ENCODE assay signal across 1 cellular context in genomic region chr1:153783233-153784190, GRCh38.
TF ChIP-seq lines count a peak whose summit lies in the region.

No MANE protein-coding gene starts in this region.

TF ChIP-seq in K562, 482 proteins besides CTCF, POLR2A, EP300 and RAD21 (continued from another document and continues in another):
- TF ChIP-seq, protein P1, sequence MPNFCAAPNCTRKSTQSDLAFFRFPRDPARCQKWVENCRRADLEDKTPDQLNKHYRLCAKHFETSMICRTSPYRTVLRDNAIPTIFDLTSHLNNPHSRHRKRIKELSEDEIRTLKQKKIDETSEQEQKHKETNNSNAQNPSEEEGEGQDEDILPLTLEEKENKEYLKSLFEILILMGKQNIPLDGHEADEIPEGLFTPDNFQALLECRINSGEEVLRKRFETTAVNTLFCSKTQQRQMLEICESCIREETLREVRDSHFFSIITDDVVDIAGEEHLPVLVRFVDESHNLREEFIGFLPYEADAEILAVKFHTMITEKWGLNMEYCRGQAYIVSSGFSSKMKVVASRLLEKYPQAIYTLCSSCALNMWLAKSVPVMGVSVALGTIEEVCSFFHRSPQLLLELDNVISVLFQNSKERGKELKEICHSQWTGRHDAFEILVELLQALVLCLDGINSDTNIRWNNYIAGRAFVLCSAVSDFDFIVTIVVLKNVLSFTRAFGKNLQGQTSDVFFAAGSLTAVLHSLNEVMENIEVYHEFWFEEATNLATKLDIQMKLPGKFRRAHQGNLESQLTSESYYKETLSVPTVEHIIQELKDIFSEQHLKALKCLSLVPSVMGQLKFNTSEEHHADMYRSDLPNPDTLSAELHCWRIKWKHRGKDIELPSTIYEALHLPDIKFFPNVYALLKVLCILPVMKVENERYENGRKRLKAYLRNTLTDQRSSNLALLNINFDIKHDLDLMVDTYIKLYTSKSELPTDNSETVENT (CRISPR knock-in tag; IDR thresholded peaks at IDR 0.05): peak; percentile 92
- TF ChIP-seq ZNF212 (CRISPR knock-in tag; IDR thresholded peaks at IDR 0.05): no peak
- TF ChIP-seq RAD51 (IDR thresholded peaks at IDR 0.05; ENCODE audit: borderline replicate concordance, low read depth): no peak
- no peak for TF ChIP-seq ZBTB49 (CRISPR knock-in tag; IDR thresholded peaks at IDR 0.05; ENCODE audit: borderline replicate concordance)
- TF ChIP-seq CGGBP1 (CRISPR knock-in tag; IDR thresholded peaks at IDR 0.05): peak; percentile 38; the same call in 1 of the 2 replicates
- no peak for TF ChIP-seq BRF1 (IDR thresholded peaks at IDR 0.05; ENCODE audit: borderline replicate concordance, extremely low read depth, insufficient read length)
- peak; percentile 99 for TF ChIP-seq SUPT5H (IDR thresholded peaks at IDR 0.05)
- TF ChIP-seq ATF3 (IDR thresholded peaks at IDR 0.05): no peak
- TF ChIP-seq ATF3 (CRISPR knock-in tag; conservative IDR thresholded peaks at IDR 0.05): no peak; the same call in 1 of the 2 replicates
- peak; percentile 68 for TF ChIP-seq RNF2 (IDR thresholded peaks at IDR 0.05)
- TF ChIP-seq ZNF77 (CRISPR knock-in tag; IDR thresholded peaks at IDR 0.05): no peak
- TF ChIP-seq, protein P2, sequence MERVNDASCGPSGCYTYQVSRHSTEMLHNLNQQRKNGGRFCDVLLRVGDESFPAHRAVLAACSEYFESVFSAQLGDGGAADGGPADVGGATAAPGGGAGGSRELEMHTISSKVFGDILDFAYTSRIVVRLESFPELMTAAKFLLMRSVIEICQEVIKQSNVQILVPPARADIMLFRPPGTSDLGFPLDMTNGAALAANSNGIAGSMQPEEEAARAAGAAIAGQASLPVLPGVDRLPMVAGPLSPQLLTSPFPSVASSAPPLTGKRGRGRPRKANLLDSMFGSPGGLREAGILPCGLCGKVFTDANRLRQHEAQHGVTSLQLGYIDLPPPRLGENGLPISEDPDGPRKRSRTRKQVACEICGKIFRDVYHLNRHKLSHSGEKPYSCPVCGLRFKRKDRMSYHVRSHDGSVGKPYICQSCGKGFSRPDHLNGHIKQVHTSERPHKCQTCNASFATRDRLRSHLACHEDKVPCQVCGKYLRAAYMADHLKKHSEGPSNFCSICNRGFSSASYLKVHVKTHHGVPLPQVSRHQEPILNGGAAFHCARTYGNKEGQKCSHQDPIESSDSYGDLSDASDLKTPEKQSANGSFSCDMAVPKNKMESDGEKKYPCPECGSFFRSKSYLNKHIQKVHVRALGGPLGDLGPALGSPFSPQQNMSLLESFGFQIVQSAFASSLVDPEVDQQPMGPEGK (CRISPR knock-in tag; IDR thresholded peaks at IDR 0.05; ENCODE audit: borderline replicate concordance): no peak
- no peak for TF ChIP-seq MEF2D (tag; conservative IDR thresholded peaks at IDR 0.05; ENCODE audit: low read depth)
- TF ChIP-seq ZFP36 (IDR thresholded peaks at IDR 0.05; ENCODE audit: low read depth, low read length, partially characterized antibody): no peak
- no peak for TF ChIP-seq SMARCB1 (IDR thresholded peaks at IDR 0.05; ENCODE audit: insufficient read length, low read depth)
- peak; percentile 81 for TF ChIP-seq EGR1 (conservative IDR thresholded peaks at IDR 0.05)
- TF ChIP-seq FOXM1 (IDR thresholded peaks at IDR 0.05; ENCODE audit: low read depth): no peak
- TF ChIP-seq FOXM1 (CRISPR knock-in tag; IDR thresholded peaks at IDR 0.05; ENCODE audit: low read depth): no peak
- 0 out of 2 replicates have a peak, but pooled peaks have one; percentile 18 for TF ChIP-seq ZBTB17 (CRISPR knock-in tag; IDR thresholded peaks at IDR 0.05)
- TF ChIP-seq MBD2 (IDR thresholded peaks at IDR 0.05; ENCODE audit: borderline replicate concordance, low read depth): peak; percentile 80; the same call in 1 of the 2 replicates
- TF ChIP-seq TAF9B (IDR thresholded peaks at IDR 0.05; ENCODE audit: partially characterized antibody): no peak
- no peak for TF ChIP-seq ZNF197 (CRISPR knock-in tag; IDR thresholded peaks at IDR 0.05; ENCODE audit: low read depth)
- no peak for TF ChIP-seq ELF2 (CRISPR knock-in tag; IDR thresholded peaks at IDR 0.05)
- no peak for TF ChIP-seq RBM25 (IDR thresholded peaks at IDR 0.05; ENCODE audit: low read depth, low read length, severe bottlenecking)
- TF ChIP-seq SRSF9 (IDR thresholded peaks at IDR 0.05; ENCODE audit: borderline replicate concordance, low read depth, low read length): no peak
- TF ChIP-seq MLLT1 (IDR thresholded peaks at IDR 0.05): no peak
- TF ChIP-seq EHMT2 (IDR thresholded peaks at IDR 0.05): no peak
- TF ChIP-seq ZNF75A (CRISPR knock-in tag; IDR thresholded peaks at IDR 0.05): no peak
- TF ChIP-seq FOXP1 (CRISPR knock-in tag; IDR thresholded peaks at IDR 0.05): no peak
- TF ChIP-seq MTA3 (IDR thresholded peaks at IDR 0.05; ENCODE audit: borderline replicate concordance): peak; percentile 82; the same call in 1 of the 2 replicates
- no peak for TF ChIP-seq ZNF561 (CRISPR knock-in tag; conservative IDR thresholded peaks at IDR 0.05)
- TF ChIP-seq KLF13 (tag; IDR thresholded peaks at IDR 0.05; ENCODE audit: borderline replicate concordance, low read depth): no peak
- no peak for TF ChIP-seq NFXL1 (CRISPR knock-in tag; IDR thresholded peaks at IDR 0.05)
- TF ChIP-seq SIN3B (IDR thresholded peaks at IDR 0.05; ENCODE audit: low read depth): no peak; the same call in 1 of the 2 replicates
- TF ChIP-seq KDM4B (IDR thresholded peaks at IDR 0.05; ENCODE audit: borderline replicate concordance in 2 of 2, low read depth in 1 of 2): 0 out of 4 replicates have a peak, but pooled peaks of 1 of the 2 experiments have one; percentile 47
- peak; percentile 50; the same call in 1 of the 2 replicates for TF ChIP-seq ZNF12 (CRISPR knock-in tag; IDR thresholded peaks at IDR 0.05)
- no peak for TF ChIP-seq TSHZ1 (CRISPR knock-in tag; IDR thresholded peaks at IDR 0.05)
- TF ChIP-seq SRSF1 (IDR thresholded peaks at IDR 0.05; ENCODE audit: low read depth, low read length): no peak
- TF ChIP-seq KLF16 (IDR thresholded peaks at IDR 0.05): no peak
- no peak for TF ChIP-seq DLX4 (CRISPR knock-in tag; IDR thresholded peaks at IDR 0.05)
- TF ChIP-seq NFRKB (IDR thresholded peaks at IDR 0.05; ENCODE audit: low read depth): peak; percentile 40
- no peak for TF ChIP-seq NR2C1 (IDR thresholded peaks at IDR 0.05)
- no peak for TF ChIP-seq NR2C1 (tag; IDR thresholded peaks at IDR 0.05)
- TF ChIP-seq TOE1 (IDR thresholded peaks at IDR 0.05; ENCODE audit: borderline replicate concordance): peak; percentile 54; the same call in 1 of the 2 replicates
- TF ChIP-seq TOE1 (CRISPR knock-in tag; IDR thresholded peaks at IDR 0.05; ENCODE audit: borderline replicate concordance, low read depth): no peak
- 0 out of 2 replicates have a peak, but pooled peaks have one; percentile 37 for TF ChIP-seq ZNF263 (CRISPR knock-in tag; IDR thresholded peaks at IDR 0.05; ENCODE audit: borderline replicate concordance)
- no peak for TF ChIP-seq BDP1 (IDR thresholded peaks at IDR 0.05; ENCODE audit: insufficient read depth, insufficient read length)
- TF ChIP-seq PCBP1 (IDR thresholded peaks at IDR 0.05; ENCODE audit: low read depth, low read length, poor library complexity, severe bottlenecking): peak; percentile 51
- no peak; the same call in 1 of the 2 replicates for TF ChIP-seq GTF2E2 (tag; IDR thresholded peaks at IDR 0.05)
- TF ChIP-seq ZFP30 (CRISPR knock-in tag; IDR thresholded peaks at IDR 0.05; ENCODE audit: borderline replicate concordance): no peak
- TF ChIP-seq MCM5 (IDR thresholded peaks at IDR 0.05; ENCODE audit: low read depth): no peak
- TF ChIP-seq, protein P3, sequence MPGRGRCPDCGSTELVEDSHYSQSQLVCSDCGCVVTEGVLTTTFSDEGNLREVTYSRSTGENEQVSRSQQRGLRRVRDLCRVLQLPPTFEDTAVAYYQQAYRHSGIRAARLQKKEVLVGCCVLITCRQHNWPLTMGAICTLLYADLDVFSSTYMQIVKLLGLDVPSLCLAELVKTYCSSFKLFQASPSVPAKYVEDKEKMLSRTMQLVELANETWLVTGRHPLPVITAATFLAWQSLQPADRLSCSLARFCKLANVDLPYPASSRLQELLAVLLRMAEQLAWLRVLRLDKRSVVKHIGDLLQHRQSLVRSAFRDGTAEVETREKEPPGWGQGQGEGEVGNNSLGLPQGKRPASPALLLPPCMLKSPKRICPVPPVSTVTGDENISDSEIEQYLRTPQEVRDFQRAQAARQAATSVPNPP (IDR thresholded peaks at IDR 0.05; ENCODE audit: borderline replicate concordance, insufficient read depth, insufficient read length): no peak
- TF ChIP-seq DDX20 (tag; IDR thresholded peaks at IDR 0.05; ENCODE audit: low read depth): no peak
- TF ChIP-seq, protein P4, sequence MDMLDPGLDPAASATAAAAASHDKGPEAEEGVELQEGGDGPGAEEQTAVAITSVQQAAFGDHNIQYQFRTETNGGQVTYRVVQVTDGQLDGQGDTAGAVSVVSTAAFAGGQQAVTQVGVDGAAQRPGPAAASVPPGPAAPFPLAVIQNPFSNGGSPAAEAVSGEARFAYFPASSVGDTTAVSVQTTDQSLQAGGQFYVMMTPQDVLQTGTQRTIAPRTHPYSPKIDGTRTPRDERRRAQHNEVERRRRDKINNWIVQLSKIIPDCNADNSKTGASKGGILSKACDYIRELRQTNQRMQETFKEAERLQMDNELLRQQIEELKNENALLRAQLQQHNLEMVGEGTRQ (CRISPR knock-in tag; IDR thresholded peaks at IDR 0.05): no peak
